Comparison of ENCODE assay signal across 8 cellular contexts in genomic region chrX:71111141-71111843, GRCh38. TPM values are rescaled to one million over a fixed set of nuclear protein-coding genes. Genes with fewer than 3 reads are reported as not detected.
DNase-seq lines count a peak whose midpoint lies in the region; ATAC-seq, FAIRE-seq and TF ChIP-seq lines count a peak whose summit lies in the region.

IL2RG (minus strand) TSS chrX:71111577; CDS start chrX:71111539, 38 bp downstream.

- H3K27me3 ChIP-seq in OCI-LY3 (ENCODE audit: low read depth, low read length), result no peaks in the 10 kb centered on the region
- H3K27me3 ChIP-seq in left ventricle myocardium inferior (ENCODE audit: low read depth), result no peaks in the 10 kb centered on the region

- FAIRE-seq in GM12892 (lab: Jason Lieb, UNC), result peak; percentile 98

- ATAC-seq in HG02623 (IDR thresholded peaks at IDR 0.05; ENCODE audit: unreplicated experiment), result peak; percentile 89

- peak within 1 kb of the TSS; percentile 95 for H2AFZ ChIP-seq in OCI-LY3 (ENCODE audit: low read depth, low read length)

- H3K4me3 ChIP-seq in OCI-LY3 (ENCODE audit: low read length), result peak within 1 kb of the TSS; percentile 93
- no peak within 1 kb of the TSS for H3K4me3 ChIP-seq in left ventricle myocardium inferior

- peak; percentile 87 for TF ChIP-seq POLR2A in GM12892 (IDR thresholded peaks at IDR 0.05; ENCODE audit: low read depth, low read length)

- H3K4me1 ChIP-seq in OCI-LY3 (ENCODE audit: low read length) (peaks cover 23% of the 10 kb centered on the region), left ventricle myocardium inferior (no peaks in the 10 kb centered on the region)

- intact Hi-C loops in left ventricle myocardium inferior (cut with micrococcal nuclease), result no loop called here

- H3K9me3 ChIP-seq in OCI-LY3 (ENCODE audit: insufficient read depth, low read length), result no peaks in the 10 kb centered on the region
- H3K9me3 ChIP-seq in left ventricle myocardium inferior (replicated peaks), result no peaks in the 10 kb centered on the region

- H3K79me2 ChIP-seq in OCI-LY3 (ENCODE audit: low read length), result peaks cover 26% of the 10 kb centered on the region

- no peaks in the 10 kb centered on the region for H4K20me1 ChIP-seq in OCI-LY3 (ENCODE audit: insufficient read depth, low read length)

- DNase-seq in GM12892 (ENCODE audit: insufficient read length) (peak; percentile 60), left ventricle myocardium inferior (no peak), NCI-H128 (lab: John Stamatoyannopoulos, UW; ENCODE audit: unreplicated experiment) (no peak), midbrain (lab: John Stamatoyannopoulos, UW) (no peak)
- DNase-seq in activated T-helper 9 cell treated with anti-CD3 and anti-CD28 coated beads, Interleukin-2, amount 50 U/mL, for 16 hours (ENCODE audit: low read depth), result peak; percentile 68
- DNase-seq in stimulated activated CD4-positive, alpha-beta T cell treated with anti-CD3 and anti-CD28 coated beads, Interleukin-12 subunit alpha, Interleukin-12 subunit beta, amount 100 ng/mL, for 4 hours, result peak; percentile 45

- H3K9ac ChIP-seq in OCI-LY3 (ENCODE audit: low read length), result peak within 1 kb of the TSS; percentile 94

- H3K4me2 ChIP-seq in OCI-LY3 (ENCODE audit: low read length), result peak within 1 kb of the TSS; percentile 89

- H3K27ac ChIP-seq in OCI-LY3 (ENCODE audit: low read length) (peak within 1 kb of the TSS; percentile 69), left ventricle myocardium inferior (replicated peaks) (no peak within 1 kb of the TSS)

- no peak for TF ChIP-seq CTCF in OCI-LY3 (IDR thresholded peaks at IDR 0.05; ENCODE audit: low read depth, low read length)
- TF ChIP-seq CTCF in left ventricle myocardium inferior (IDR thresholded peaks at IDR 0.05; ENCODE audit: borderline replicate concordance), result no peak

- H3K36me3 ChIP-seq in OCI-LY3 (replicated peaks; ENCODE audit: low read depth, low read length), result peaks cover 24% of the 10 kb centered on the region
- no peaks in the 10 kb centered on the region for H3K36me3 ChIP-seq in left ventricle myocardium inferior

RNA-seq across cellular contexts. Expression of gene IL2RG, which starts in this region (rescaled TPM):
- 166 TPM for polyA plus RNA-seq in GM12892 (2012; ENCODE audit: missing spikeins)
- total RNA-seq in left ventricle myocardium inferior, result 0.99 TPM

Comparison
In these comparisons a context has a peak if more than half of its experiments do, and no peak if none do; other contexts are left out.
1. DNase-seq: peak in GM12892 (single experiment), activated T-helper 9 cell treated with anti-CD3 and anti-CD28 coated beads, Interleukin-2, amount 50 U/mL, for 16 hours (single experiment) and stimulated activated CD4-positive, alpha-beta T cell treated with anti-CD3 and anti-CD28 coated beads, Interleukin-12 subunit alpha, Interleukin-12 subunit beta, amount 100 ng/mL, for 4 hours (single experiment); none in left ventricle myocardium inferior (single experiment), NCI-H128 (single experiment) and midbrain (single experiment).